22 cellular contexts compared by ENCODE assay signal in genomic region chr1:23214640-23215039, GRCh38. TPM values are rescaled to one million over a fixed set of nuclear protein-coding genes. Genes with fewer than 3 reads are reported as not detected.
"Had no signal": no experiment of that assay in that cellular context is flagged by ENCODE, and none has a peak within 500 bp of the region (broad histone marks: within the 10 kb centered on the region; RNA-seq: fewer than 3 reads in every experiment).

No MANE protein-coding gene starts in this region.

- H3K9me3 ChIP-seq: gastroesophageal sphincter, prostate gland, right lobe of liver, spleen, tibial nerve had no signal

- DNase-seq: activated CD4-positive, alpha-beta T cell treated with anti-CD3 and anti-CD28 coated beads for 1 hour; activated CD4-positive, alpha-beta T cell treated with anti-CD3 and anti-CD28 coated beads, Interleukin-2, amount 50 U/mL, for 48 hours; activated gamma-delta T cell treated with Interleukin-2 at 50 U/mL for 16 hours; activated T-cell treated with anti-CD3 and anti-CD28 coated beads, Interleukin-2, amount 50 U/mL, for 48 hours; cortex of kidney; effector CD8-positive, alpha-beta T cell; hippocampal formation; left colon; naive thymus-derived CD8-positive, alpha-beta T cell; occipital lobe; right lobe of liver; spleen; stimulated activated CD4-positive, alpha-beta T cell treated with anti-CD3 and anti-CD28 coated beads, Interleukin-1b, Interleukin-23, amount 100 ng/mL, for 48 hours; stimulated activated naive B cell treated with anti-CD40 and anti-IgM and Interleukin-4, amounts not matched to agents 10 μg/mL and 1 μg/mL and 100 μg/mL, for 72 hours; T-helper 9 cell had no signal

- H3K4me1 ChIP-seq: prostate gland had no signal

- H3K4me3 ChIP-seq: gastroesophageal sphincter, lung, prostate gland, right lobe of liver, spleen, tibial nerve had no signal

- H3K36me3 ChIP-seq: gastroesophageal sphincter, prostate gland, right lobe of liver, spleen, tibial nerve had no signal

- H3K27ac ChIP-seq: gastroesophageal sphincter, prostate gland, right lobe of liver, spleen, tibial nerve had no signal

RNA-seq across cellular contexts. Expression of gene HTR1D, which starts 2.7 kb away (rescaled TPM):
- total RNA-seq: fibroblast of lung; mononuclear cell; naive thymus-derived CD8-positive, alpha-beta T cell; occipital lobe; right lobe of liver; subcutaneous adipose tissue had no signal
- polyA plus RNA-seq: fibroblast of lung; naive thymus-derived CD8-positive, alpha-beta T cell; spleen had no signal
